ENCODE assay signal across 9 cellular contexts in the genomic region with DNA sequence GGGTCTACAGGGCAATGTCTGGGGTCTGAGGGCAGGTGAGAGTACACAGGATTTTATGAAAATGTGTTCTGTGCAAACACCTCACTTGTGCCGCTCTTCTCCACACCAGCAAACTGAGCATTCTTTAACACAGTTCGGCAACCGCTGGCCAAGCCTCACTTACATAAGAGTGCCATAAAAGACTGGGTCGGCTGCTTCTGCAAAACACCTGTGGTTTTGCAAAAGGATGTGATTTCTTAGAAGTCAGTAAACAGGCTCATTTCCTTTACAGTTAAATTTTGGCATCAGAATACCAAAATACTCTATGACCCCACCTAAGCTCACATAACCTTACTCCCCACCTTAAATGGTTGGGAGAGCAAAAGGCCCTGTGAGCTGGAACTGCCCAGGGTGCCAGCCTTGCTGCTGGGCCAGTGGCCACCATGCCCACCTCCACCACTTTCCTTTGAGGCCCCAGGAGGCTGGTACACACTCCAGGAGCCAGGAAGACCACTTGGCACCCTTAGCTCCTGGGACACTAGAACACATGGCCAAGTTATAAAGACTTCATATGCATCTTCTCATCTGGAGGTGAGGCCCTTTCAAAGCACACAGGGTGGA. TPM values are rescaled to one million over a fixed set of nuclear protein-coding genes. Genes with fewer than 3 reads are reported as not detected.
DNase-seq lines count a peak whose midpoint lies in the region; ATAC-seq and TF ChIP-seq lines count a peak whose summit lies in the region.
"Had no signal": no experiment of that assay in that cellular context is flagged by ENCODE, and none has a peak within 500 bp of the region (broad histone marks: within the 10 kb centered on the region; RNA-seq: fewer than 3 reads in every experiment).

No MANE protein-coding gene starts in this region.

- no TSS peak for BruUV-seq in Panc1 (replicated peaks; lab: Mats Ljungman, UMichigan)

- TF ChIP-seq CTCF in Panc1 (IDR thresholded peaks at IDR 0.05) = no peak
- TF ChIP-seq CTCF in vagina (IDR thresholded peaks at IDR 0.05) = no peak

- peaks cover 98% of the 10 kb centered on the region for H3K4me1 Mint-ChIP-seq in stimulated activated naive CD8-positive, alpha-beta T cell treated with anti-CD3 and anti-CD28 coated beads, Interleukin-15, Interleukin-2, amounts not matched to agents 100 ng/mL and 50 ng/mL, for 24 hours (ENCODE audit: low read depth)

- H3K27me3 ChIP-seq in Panc1 (ENCODE audit: control insufficient read depth, insufficient read depth, low read length) (no peaks in the 10 kb centered on the region), vagina (no peaks in the 10 kb centered on the region)
- no peaks in the 10 kb centered on the region for H3K27me3 ChIP-seq in effector memory CD4-positive, alpha-beta T cell (replicated peaks; ENCODE audit: control insufficient read depth, insufficient read depth, low read length, poor library complexity, severe bottlenecking)

- intact Hi-C loops in Panc1 (cut with micrococcal nuclease; ENCODE audit: unreplicated experiment) (no loop called here), vagina (cut with DNase I) (no loop called here)

- no peaks in the 10 kb centered on the region for H3K9me3 Mint-ChIP-seq in stimulated activated naive CD8-positive, alpha-beta T cell treated with anti-CD3 and anti-CD28 coated beads, Interleukin-15, Interleukin-2, amounts not matched to agents 100 ng/mL and 50 ng/mL, for 24 hours

- in situ Hi-C loops in Panc1 (cut with HindIII; ENCODE audit: low pct_unique_long_range_greater_than_20kb, low sequenced_read_pairs) = no loop called here

- POLR2A ChIA-PET in Panc1 (lab: Charles Lee) = no interaction called here

- no peak for TF ChIP-seq POLR2A in vagina (IDR thresholded peaks at IDR 0.05)

- H3K4me3 ChIP-seq in Panc1 (ENCODE audit: low read depth in 2 of 2, low read length in 2 of 2) (no peak overlapping the region), vagina (no peak overlapping the region)
- H3K4me3 ChIP-seq in effector memory CD4-positive, alpha-beta T cell (ENCODE audit: insufficient read depth, low read depth, low read length, poor library complexity, severe bottlenecking) = peak overlapping the region; percentile 29

- peak overlapping the region; percentile 74 for H3K27ac ChIP-seq in Panc1 (ENCODE audit: low read length)
- H3K27ac ChIP-seq in effector memory CD4-positive, alpha-beta T cell (ENCODE audit: insufficient read depth, low read length, poor library complexity, severe bottlenecking) = peak overlapping the region; percentile 68
- H3K27ac ChIP-seq in vagina = peak overlapping the region; percentile 60

- no peak for DNase-seq in stimulated activated naive CD8-positive, alpha-beta T cell treated with anti-CD3 and anti-CD28 coated beads, Interleukin-15, Interleukin-2, amounts not matched to agents 100 U/mL and 50 U/mL, for 24 hours
- no peak for DNase-seq in Panc1 (ENCODE audit: low read depth, low spot score)
- peak; percentile 47 to 63 (median 58) for DNase-seq in effector memory CD4-positive, alpha-beta T cell
- DNase-seq in vagina (ENCODE audit: extremely low spot score in 2 of 2) = no peak
- no peak for DNase-seq in SK-N-DZ (ENCODE audit: low spot score)
- DNase-seq in globus pallidus (ENCODE audit: low spot score) = no peak
- no peak for DNase-seq in NCI-H187 treated with DMSO at 0.1 percent for 48 hours (lab: John Stamatoyannopoulos, UW)

- peak overlapping the region; percentile 75 for H3K27ac Mint-ChIP-seq in stimulated activated naive CD8-positive, alpha-beta T cell treated with anti-CD3 and anti-CD28 coated beads, Interleukin-15, Interleukin-2, amounts not matched to agents 100 ng/mL and 50 ng/mL, for 24 hours

- H3K36me3 Mint-ChIP-seq in stimulated activated naive CD8-positive, alpha-beta T cell treated with anti-CD3 and anti-CD28 coated beads, Interleukin-15, Interleukin-2, amounts not matched to agents 100 ng/mL and 50 ng/mL, for 24 hours (ENCODE audit: low read depth) = peaks cover 45% of the 10 kb centered on the region

- H3K27me3 Mint-ChIP-seq in stimulated activated naive CD8-positive, alpha-beta T cell treated with anti-CD3 and anti-CD28 coated beads, Interleukin-15, Interleukin-2, amounts not matched to agents 100 ng/mL and 50 ng/mL, for 24 hours = no peaks in the 10 kb centered on the region
- H3K27me3 Mint-ChIP-seq: brain had no signal

- peak overlapping the region; percentile 70 for H3K4me3 Mint-ChIP-seq in stimulated activated naive CD8-positive, alpha-beta T cell treated with anti-CD3 and anti-CD28 coated beads, Interleukin-15, Interleukin-2, amounts not matched to agents 100 ng/mL and 50 ng/mL, for 24 hours
- H3K4me3 Mint-ChIP-seq: brain had no signal

- no peak for ATAC-seq in stimulated activated naive CD8-positive, alpha-beta T cell treated with anti-CD3 and anti-CD28 coated beads, Interleukin-15, Interleukin-2, amounts not matched to agents 100 U/mL and 50 U/mL, for 24 hours
- no peak for ATAC-seq in Panc1

- H3K4me1 ChIP-seq in Panc1 (ENCODE audit: control insufficient read depth, insufficient read depth, low read length) = peaks cover 80% of the 10 kb centered on the region
- H3K4me1 ChIP-seq in effector memory CD4-positive, alpha-beta T cell (ENCODE audit: control insufficient read depth, insufficient read depth, low read length, poor library complexity, severe bottlenecking) = peaks cover 95% of the 10 kb centered on the region
- peaks cover 86% of the 10 kb centered on the region for H3K4me1 ChIP-seq in vagina

- CTCF ChIA-PET in Panc1 (lab: Charles Lee) = no interaction called here

- H3K36me3 ChIP-seq in Panc1 (ENCODE audit: control insufficient read depth, insufficient read depth, low read length) (no peaks in the 10 kb centered on the region), vagina (no peaks in the 10 kb centered on the region)
- no peaks in the 10 kb centered on the region for H3K36me3 ChIP-seq in effector memory CD4-positive, alpha-beta T cell (ENCODE audit: control insufficient read depth, insufficient read depth, low read length)

- H3K9me3 ChIP-seq in Panc1 (ENCODE audit: control insufficient read depth, insufficient read depth, low read depth, low read length) = no peaks in the 10 kb centered on the region
- H3K9me3 ChIP-seq in effector memory CD4-positive, alpha-beta T cell (ENCODE audit: control insufficient read depth, low read length) = no peaks in the 10 kb centered on the region
- no peaks in the 10 kb centered on the region for H3K9me3 ChIP-seq in vagina

RNA-seq across cellular contexts. Expression of gene CAPZB, which starts 22.0 kb away (rescaled TPM):
- total RNA-seq in Panc1 (2021; ENCODE audit: unreplicated experiment) (491 TPM), vagina (152 TPM)
- polyA plus RNA-seq in Panc1 (2012; ENCODE audit: insufficient read length) = 494 TPM
- 68.7 and 78.3 TPM in 2 replicates for polyA plus RNA-seq in SK-N-DZ (2014; cell fraction: cytosol; rRNA removed)
- 34.4 and 48.8 TPM in 2 replicates for polyA plus RNA-seq in SK-N-DZ (2014; cell fraction: nucleus; rRNA removed)

Comparison
In these comparisons a context has a peak if more than half of its experiments do, and no peak if none do; other contexts are left out.
1. DNase-seq: peak in effector memory CD4-positive, alpha-beta T cell (3 of 3); none in stimulated activated naive CD8-positive, alpha-beta T cell treated with anti-CD3 and anti-CD28 coated beads, Interleukin-15, Interleukin-2, amounts not matched to agents 100 U/mL and 50 U/mL, for 24 hours (single experiment), Panc1 (single experiment), vagina (0 of 2), SK-N-DZ (single experiment), globus pallidus (single experiment) and NCI-H187 treated with DMSO at 0.1 percent for 48 hours (single experiment).
2. Peak in every context shown above with its lines, with median percentiles within 50 percentile points of each other: H3K27ac ChIP-seq.